In genomic region chr20:37421988-37422387, GRCh38 we compare ENCODE assay signal across 23 cellular contexts.
DNase-seq lines count a peak whose midpoint lies in the region; ATAC-seq, FAIRE-seq and TF ChIP-seq lines count a peak whose summit lies in the region.
"Had no signal": no experiment of that assay in that cellular context is flagged by ENCODE, and none has a peak within 500 bp of the region (broad histone marks: within the 10 kb centered on the region; RNA-seq: fewer than 3 reads in every experiment).

No MANE protein-coding gene starts in this region.

- H3K79me1 ChIP-seq in neuronal stem cell (ENCODE audit: low read depth, low read length): no peaks in the 10 kb centered on the region

- H3K9me3 ChIP-seq in SK-N-MC (ENCODE audit: low read depth, low read length) (no peaks in the 10 kb centered on the region), endothelial cell of umbilical vein (replicated peaks; ENCODE audit: control insufficient read depth, insufficient read depth, low read length) (no peaks in the 10 kb centered on the region), neuronal stem cell (replicated peaks in 1 of 2; ENCODE audit: control insufficient read depth in 2 of 2, insufficient read depth in 1 of 2, low read depth in 1 of 2, low read length in 2 of 2) (peaks cover 0 to 6% of the 10 kb centered on the region in 2 donors)
- H3K9me3 ChIP-seq: heart left ventricle, sigmoid colon had no signal

- H3K36me3 ChIP-seq in GM23338 (ENCODE audit: insufficient read depth) (no peaks in the 10 kb centered on the region), SK-N-MC (ENCODE audit: insufficient read depth, low read length) (no peaks in the 10 kb centered on the region), endothelial cell of umbilical vein (ENCODE audit: control insufficient read depth in 2 of 2, extremely low read depth in 1 of 2, insufficient read depth in 2 of 2, low read length in 2 of 2) (no peaks in the 10 kb centered on the region), neuronal stem cell (replicated peaks in 1 of 2; ENCODE audit: control insufficient read depth in 2 of 2, insufficient read depth in 2 of 2, low read length in 2 of 2) (peaks cover 0 to 2% of the 10 kb centered on the region in 2 donors)
- H3K36me3 ChIP-seq: heart left ventricle, sigmoid colon had no signal

- H3K27me3 Mint-ChIP-seq in GM23338 (ENCODE audit: insufficient read depth, low read depth, poor library complexity) (peaks cover 16% of the 10 kb centered on the region), HFFc6 (ENCODE audit: insufficient read depth) (peaks cover 28% of the 10 kb centered on the region)

- H3K4me1 ChIP-seq in GM23338 (ENCODE audit: insufficient read depth) (peaks cover 14% of the 10 kb centered on the region), endothelial cell of umbilical vein (ENCODE audit: control insufficient read depth, extremely low read depth, insufficient read depth, low read length) (no peaks in the 10 kb centered on the region), neuronal stem cell (ENCODE audit: control insufficient read depth in 2 of 2, insufficient read depth in 1 of 2, low read depth in 1 of 2, low read length in 2 of 2) (peaks cover 45 to 51% of the 10 kb centered on the region in 2 donors)
- H3K4me1 ChIP-seq: heart left ventricle, sigmoid colon had no signal

- TF ChIP-seq CTCF in GM23338 (conservative IDR thresholded peaks at IDR 0.05; ENCODE audit: low read depth in 2 of 2) (no peak), endothelial cell of umbilical vein (IDR thresholded peaks at IDR 0.05; ENCODE audit: extremely low read depth in 1 of 2, insufficient read depth in 1 of 2, low read depth in 1 of 2, low read length in 2 of 2) (no peak), HFFc6 (IDR thresholded peaks at IDR 0.05) (no peak)

- H3K18ac ChIP-seq in neuronal stem cell (ENCODE audit: low read length): peak overlapping the region; percentile 15

- no peak overlapping the region for H3K4me3 ChIP-seq in GM23338
- H3K4me3 ChIP-seq in SK-N-MC: peak overlapping the region; percentile 45
- no peak overlapping the region for H3K4me3 ChIP-seq in endothelial cell of umbilical vein (replicated peaks in 1 of 3; ENCODE audit: insufficient read depth in 1 of 3, low read depth in 1 of 3, low read length in 3 of 3)
- no peak overlapping the region for H3K4me3 ChIP-seq in neuronal stem cell (ENCODE audit: low read length in 2 of 2)
- H3K4me3 ChIP-seq: heart left ventricle, sigmoid colon had no signal

- H3K36me3 Mint-ChIP-seq in GM23338 (ENCODE audit: low read depth): no peaks in the 10 kb centered on the region; the same call in 2 of the 3 replicates
- H3K36me3 Mint-ChIP-seq in HFFc6 (ENCODE audit: low read depth): no peaks in the 10 kb centered on the region
- H3K36me3 Mint-ChIP-seq: stimulated activated effector memory CD8-positive, alpha-beta T cell treated with anti-CD3 and anti-CD28 coated beads, Interleukin-12 subunit alpha, Interleukin-12 subunit beta, amount 100 ng/mL, for 72 hours had no signal

- no peaks in the 10 kb centered on the region for H3K9me3 Mint-ChIP-seq in GM23338
- H3K9me3 Mint-ChIP-seq in HFFc6: no peaks in the 10 kb centered on the region
- H3K9me3 Mint-ChIP-seq: activated T-cell treated with anti-CD3 and anti-CD28 coated beads, Interleukin-2, amount 50 U/mL, for 4 hours; immature natural killer cell; stimulated activated effector memory CD8-positive, alpha-beta T cell treated with anti-CD3 and anti-CD28 coated beads, Interleukin-12 subunit alpha, Interleukin-12 subunit beta, amount 100 ng/mL, for 72 hours had no signal

- no peak overlapping the region for H2BK120ac ChIP-seq in neuronal stem cell (ENCODE audit: low read depth, low read length)

- no peak for TF ChIP-seq POLR2A in endothelial cell of umbilical vein (IDR thresholded peaks at IDR 0.05; ENCODE audit: low read depth, low read length)

- H3K27me3 ChIP-seq in GM23338 (ENCODE audit: insufficient read depth) (no peaks in the 10 kb centered on the region), endothelial cell of umbilical vein (ENCODE audit: control insufficient read depth in 2 of 2, insufficient read depth in 2 of 2, low read length in 2 of 2) (peaks cover 23 to 31% of the 10 kb centered on the region in 2 experiments), neuronal stem cell (ENCODE audit: control insufficient read depth in 3 of 3, insufficient read depth in 3 of 3, low read depth in 1 of 3, low read length in 3 of 3) (peaks cover 0 to 8% (median 0%) of the 10 kb centered on the region in 3 experiments)

- H3K9ac ChIP-seq in SK-N-MC (ENCODE audit: insufficient read length): no peak overlapping the region
- H3K9ac ChIP-seq in endothelial cell of umbilical vein (replicated peaks; ENCODE audit: extremely low read depth, insufficient read depth, low read length): no peak overlapping the region
- no peak overlapping the region for H3K9ac ChIP-seq in neuronal stem cell (ENCODE audit: low read depth, low read length, poor library complexity)

- H2BK15ac ChIP-seq in neuronal stem cell (ENCODE audit: low read length): peak overlapping the region; percentile 13

- no peak overlapping the region for H2BK12ac ChIP-seq in neuronal stem cell (ENCODE audit: low read length)

- intact Hi-C loops in endothelial cell of umbilical vein (cut with micrococcal nuclease): no loop called here

- H3K4me1 Mint-ChIP-seq in GM23338 (peaks cover 31% of the 10 kb centered on the region), HFFc6 (ENCODE audit: low read depth) (no peaks in the 10 kb centered on the region)
- H3K4me1 Mint-ChIP-seq: immature natural killer cell; stimulated activated effector memory CD8-positive, alpha-beta T cell treated with anti-CD3 and anti-CD28 coated beads, Interleukin-12 subunit alpha, Interleukin-12 subunit beta, amount 100 ng/mL, for 72 hours had no signal

- POLR2A ChIA-PET in endothelial cell of umbilical vein (lab: Charles Lee): no interaction called here

- H3K23ac ChIP-seq in neuronal stem cell (ENCODE audit: low read depth, low read length, poor library complexity): no peak overlapping the region

- H3K4ac ChIP-seq in neuronal stem cell (ENCODE audit: low read length): no peak overlapping the region

- H3F3A ChIP-seq in GM23338 (replicated peaks; ENCODE audit: low read depth): no peaks in the 10 kb centered on the region; the same call in 1 of the 2 replicates

- H4K91ac ChIP-seq in neuronal stem cell (ENCODE audit: low read depth, low read length, poor library complexity): no peak overlapping the region

- FAIRE-seq in endothelial cell of umbilical vein (lab: Jason Lieb, UNC): peak; percentile 31
- FAIRE-seq: GM18507 had no signal

- no peak for DNase-seq in GM23338 (ENCODE audit: low spot score)
- DNase-seq in SK-N-MC (ENCODE audit: low read depth, low spot score): no peak
- DNase-seq in endothelial cell of umbilical vein (ENCODE audit: low read depth, low spot score): peak; percentile 20
- no peak for DNase-seq in neuronal stem cell (ENCODE audit: low spot score)
- no peak for DNase-seq in epidermal melanocyte (ENCODE audit: insufficient read length, low spot score)
- DNase-seq in HFFc6: no peak
- DNase-seq: activated CD4-positive, CD25-positive, alpha-beta regulatory T cell treated with anti-CD3 and anti-CD28 coated beads, Interleukin-2, amount 50 U/mL, for 72 hours; activated CD8-positive, alpha-beta T cell treated with anti-CD3 and anti-CD28 coated beads, Interleukin-2, amount 10 ng/mL, durations not matched to agents 7 days and 5 days; activated naive CD4-positive, alpha-beta T cell treated with Interleukin-2 at 50 U/mL for 16 hours; activated T-cell treated with anti-CD3 and anti-CD28 coated beads, Interleukin-2, amount 50 U/mL, for 4 hours; amniotic stem cell; immature natural killer cell; MV-4-11; NCI-H187; NCI-H446 treated with DMSO at 0.1 percent for 48 hours; sigmoid colon had no signal

- H3K4me3 Mint-ChIP-seq in GM23338 (no peak overlapping the region), HFFc6 (no peak overlapping the region)
- H3K4me3 Mint-ChIP-seq: activated CD8-positive, alpha-beta T cell treated with anti-CD3 and anti-CD28 coated beads, Interleukin-2, amount 10 ng/mL, durations not matched to agents 7 days and 5 days; activated T-cell treated with anti-CD3 and anti-CD28 coated beads, Interleukin-2, amount 50 U/mL, for 4 hours; immature natural killer cell; stimulated activated effector memory CD8-positive, alpha-beta T cell treated with anti-CD3 and anti-CD28 coated beads, Interleukin-12 subunit alpha, Interleukin-12 subunit beta, amount 100 ng/mL, for 72 hours had no signal

- H3K4me2 ChIP-seq in GM23338: 0 out of 2 replicates have a peak overlapping the region, but pooled peaks have one; percentile 38
- no peak overlapping the region for H3K4me2 ChIP-seq in endothelial cell of umbilical vein (ENCODE audit: insufficient read depth, low read length)
- no peak overlapping the region for H3K4me2 ChIP-seq in neuronal stem cell (ENCODE audit: insufficient read depth, low read length, poor library complexity, severe bottlenecking)

- no CpG with 5 or more reads among the region's 6 CpGs for WGBS in neuronal stem cell (ENCODE audit: extremely low coverage in 2 of 2, insufficient read length in 2 of 2, insufficient replicate concordance in 1 of 2), 2 donors

- H3K9me1 ChIP-seq in endothelial cell of umbilical vein (replicated peaks; ENCODE audit: control insufficient read depth, extremely low read depth, insufficient read depth, low read length): no peaks in the 10 kb centered on the region

- H2BK5ac ChIP-seq in neuronal stem cell (ENCODE audit: low read length): no peak overlapping the region

- no peaks in the 10 kb centered on the region for H3K9me2 ChIP-seq in GM23338 (ENCODE audit: insufficient read depth)

- H3K27ac ChIP-seq in GM23338 (ENCODE audit: low read depth) (no peak overlapping the region), SK-N-MC (no peak overlapping the region), endothelial cell of umbilical vein (ENCODE audit: insufficient read depth, low read depth, low read length) (no peak overlapping the region), neuronal stem cell (replicated peaks; ENCODE audit: low read length) (no peak overlapping the region)
- H3K27ac ChIP-seq: C4-2B, heart left ventricle, sigmoid colon had no signal

- H3K79me2 ChIP-seq in GM23338 (replicated peaks; ENCODE audit: insufficient read depth) (no peaks in the 10 kb centered on the region), endothelial cell of umbilical vein (ENCODE audit: control insufficient read depth, insufficient read depth, low read length) (no peaks in the 10 kb centered on the region)

- no peak overlapping the region for H3K14ac ChIP-seq in neuronal stem cell (ENCODE audit: low read length)

- no peak overlapping the region for H4K8ac ChIP-seq in neuronal stem cell (ENCODE audit: low read depth, low read length)

- no TSS peak for BruUV-seq in endothelial cell of umbilical vein (replicated peaks; lab: Mats Ljungman, UMichigan)

- H3K27ac Mint-ChIP-seq in GM23338 (no peak overlapping the region), HFFc6 (no peak overlapping the region)
- H3K27ac Mint-ChIP-seq: activated CD8-positive, alpha-beta T cell treated with anti-CD3 and anti-CD28 coated beads, Interleukin-2, amount 10 ng/mL, durations not matched to agents 7 days and 5 days; immature natural killer cell; stimulated activated effector memory CD8-positive, alpha-beta T cell treated with anti-CD3 and anti-CD28 coated beads, Interleukin-12 subunit alpha, Interleukin-12 subunit beta, amount 100 ng/mL, for 72 hours had no signal

- H2AK5ac ChIP-seq in neuronal stem cell (ENCODE audit: low read depth, low read length): no peak overlapping the region

- peak overlapping the region; percentile 87; the same call in 1 of the 2 replicates for H2AFZ ChIP-seq in GM23338
- H2AFZ ChIP-seq in endothelial cell of umbilical vein (ENCODE audit: low read depth, low read length): no peak overlapping the region
- H2AFZ ChIP-seq in neuronal stem cell (ENCODE audit: low read length): peak overlapping the region; percentile 54

- no peaks in the 10 kb centered on the region for H4K20me1 ChIP-seq in GM23338 (replicated peaks; ENCODE audit: insufficient read depth)
- H4K20me1 ChIP-seq in endothelial cell of umbilical vein (replicated peaks; ENCODE audit: control insufficient read depth, extremely low read depth, insufficient read depth, low read length): no peaks in the 10 kb centered on the region

- dilution Hi-C loops in endothelial cell of umbilical vein (cut with MboI; ENCODE audit: extremely low pct_ligation_motif_present, low sequenced_read_pairs): no loop called here

- CTCF ChIA-PET in endothelial cell of umbilical vein (lab: Charles Lee): interaction anchor here (1.2 kb wide), 1 partner anchor 42 kb away, joined by 3 read pairs; no protein-coding TSS in a partner anchor

- no peak for ATAC-seq in GM23338
- ATAC-seq in GM21526 (IDR thresholded peaks at IDR 0.05; ENCODE audit: low FRiP score, unreplicated experiment): no peak
- ATAC-seq in HG03521 (IDR thresholded peaks at IDR 0.05; ENCODE audit: unreplicated experiment): no peak
- ATAC-seq: activated CD8-positive, alpha-beta T cell treated with anti-CD3 and anti-CD28 coated beads, Interleukin-2, amount 10 ng/mL, durations not matched to agents 7 days and 5 days; activated T-cell treated with anti-CD3 and anti-CD28 coated beads, Interleukin-2, amount 50 U/mL, for 4 hours; heart left ventricle; SK-N-SH treated with all-trans-retinoic acid at 6 μM for 48 hours; stimulated activated effector memory CD8-positive, alpha-beta T cell treated with anti-CD3 and anti-CD28 coated beads, Interleukin-12 subunit alpha, Interleukin-12 subunit beta, amount 100 ng/mL, for 72 hours had no signal
